ENCODE assay signal across 8 cellular contexts in genomic region chr22:21468194-21469096, GRCh38. TPM values are rescaled to one million over a fixed set of nuclear protein-coding genes. Genes with fewer than 3 reads are reported as not detected.
DNase-seq lines count a peak whose midpoint lies in the region; ATAC-seq and TF ChIP-seq lines count a peak whose summit lies in the region.
"Not testable (repeated sequence)": the region's sequence is repeated elsewhere in the genome, so short reads cannot be mapped to it uniquely, and the experiment has no call there.

No MANE protein-coding gene starts in this region.

- DNase-seq in EL (peak; percentile 90), astrocyte of the hippocampus (ENCODE audit: low read depth, low spot score) (peak; percentile 85), cardiac septum (ENCODE audit: low spot score) (peak; percentile 95), osteocyte (ENCODE audit: extremely low spot score, unreplicated experiment) (peak; percentile 90)
- peak; percentile 87 for DNase-seq in activated CD4-positive, CD25-positive, alpha-beta regulatory T cell treated with anti-CD3 and anti-CD28 coated beads, Interleukin-2, amount 50 U/mL, for 72 hours
- peak; percentile 73 to 85 for DNase-seq in stimulated activated CD8-positive, alpha-beta memory T cell treated with anti-CD3 and anti-CD28 coated beads, Interleukin-7, amount 100 ng/mL, for 1 hour (ENCODE audit: low read depth in 2 of 2)

- peak overlapping the region; percentile 80 for H3K4me3 Mint-ChIP-seq in osteocyte (ENCODE audit: unreplicated experiment)

- TF ChIP-seq CTCF in osteocyte (IDR thresholded peaks at IDR 0.05) = not testable (repeated sequence)

- H3K27ac Mint-ChIP-seq in osteocyte (ENCODE audit: unreplicated experiment) = peak overlapping the region; percentile 52

- intact Hi-C loops in cardiac septum (cut with DNase I) = not testable (repeated sequence)

- H3K9me3 Mint-ChIP-seq in osteocyte (ENCODE audit: unreplicated experiment) = not testable (repeated sequence)

- H3K27me3 Mint-ChIP-seq in osteocyte (ENCODE audit: unreplicated experiment) = not testable (repeated sequence)

- peak; percentile 89 for ATAC-seq in GM21786 (IDR thresholded peaks at IDR 0.05; ENCODE audit: unreplicated experiment)
- ATAC-seq in HG03575 (IDR thresholded peaks at IDR 0.05; ENCODE audit: extremely low read depth, insufficient number of reproducible peaks, low FRiP score, unreplicated experiment) = peak; percentile 66

- not testable (repeated sequence) for H3K36me3 Mint-ChIP-seq in osteocyte (ENCODE audit: unreplicated experiment)

- H3K4me1 Mint-ChIP-seq in osteocyte (ENCODE audit: unreplicated experiment) = not testable (repeated sequence)

RNA-seq across cellular contexts. Expression of gene TMEM191C, which starts 1.3 kb away (rescaled TPM):
- 1.7 TPM for total RNA-seq in cardiac septum
- total RNA-seq in osteocyte = 1.2 and 2.1 TPM in 2 replicates

RNA-seq across cellular contexts. Expression of gene HIC2, which starts 51.3 kb away (rescaled TPM):
- 1.9 TPM for total RNA-seq in cardiac septum
- 5.2 and 5.7 TPM in 2 replicates for total RNA-seq in osteocyte

Comparison
In these comparisons a context has a peak if more than half of its experiments do, and no peak if none do; other contexts are left out.
1. Peak in every context shown above with its lines: DNase-seq and ATAC-seq.